In the genomic region with DNA sequence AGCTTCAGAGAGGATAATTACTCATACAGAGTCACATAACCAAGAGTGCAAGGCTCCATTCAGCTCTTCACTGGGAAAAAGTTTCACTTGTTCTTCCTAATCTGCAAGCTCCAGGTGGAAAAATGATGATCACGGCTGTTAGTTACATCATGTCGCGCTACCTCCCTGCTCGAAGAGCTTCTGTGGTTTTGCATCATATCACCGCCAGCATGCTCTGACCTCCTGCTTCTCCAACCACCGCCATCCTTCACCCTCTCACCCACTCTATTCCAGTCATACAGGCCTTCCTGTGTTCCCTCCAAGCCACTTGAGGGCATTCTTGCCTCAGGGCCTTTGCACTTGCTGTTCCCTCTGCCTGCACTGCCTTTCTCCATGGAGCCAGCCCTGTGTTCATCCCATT, we compare ENCODE assay signal across 30 cellular contexts. TPM values are rescaled to one million over a fixed set of nuclear protein-coding genes. Genes with fewer than 3 reads are reported as not detected.
DNase-seq lines count a peak whose midpoint lies in the region; ATAC-seq, FAIRE-seq and TF ChIP-seq lines count a peak whose summit lies in the region.
"Had no signal": no experiment of that assay in that cellular context is flagged by ENCODE, and none has a peak within 500 bp of the region (broad histone marks: within the 10 kb centered on the region; RNA-seq: fewer than 3 reads in every experiment).

No MANE protein-coding gene starts in this region.

- peak overlapping the region; percentile 95 for H3K27ac ChIP-seq in smooth muscle cell (ENCODE audit: low read depth)

- no peaks in the 10 kb centered on the region for H3K27me3 ChIP-seq in bronchial epithelial cell (ENCODE audit: control insufficient read depth, insufficient read depth, low read length)
- no peaks in the 10 kb centered on the region for H3K27me3 ChIP-seq in smooth muscle cell (ENCODE audit: low read depth)
- H3K27me3 ChIP-seq: BE2C had no signal

- H3K4me2 ChIP-seq in smooth muscle cell: no peak overlapping the region

- H3K4me3 ChIP-seq in NB4 (ENCODE audit: low read depth, low read length) (no peak overlapping the region), bronchial epithelial cell (ENCODE audit: low read depth, low read length) (no peak overlapping the region), smooth muscle cell (no peak overlapping the region)
- H3K4me3 ChIP-seq: GM12878 had no signal

- no peaks in the 10 kb centered on the region for H4K20me1 ChIP-seq in smooth muscle cell (ENCODE audit: low read depth)

- TF ChIP-seq CTCF in NB4 (IDR thresholded peaks at IDR 0.05; ENCODE audit: low read depth, low read length): no peak
- TF ChIP-seq CTCF in bronchial epithelial cell (IDR thresholded peaks at IDR 0.05; ENCODE audit: insufficient read depth, low read length, severe bottlenecking): no peak
- TF ChIP-seq CTCF in smooth muscle cell (IDR thresholded peaks at IDR 0.05; ENCODE audit: borderline replicate concordance, insufficient read depth, poor library complexity, severe bottlenecking): no peak

- H3F3A ChIP-seq in smooth muscle cell (ENCODE audit: low read depth): peaks cover 26% of the 10 kb centered on the region

- no peak for TF ChIP-seq POLR2A in NB4 (IDR thresholded peaks at IDR 0.05; ENCODE audit: extremely low read depth, insufficient read length)

- H3K4me1 ChIP-seq in smooth muscle cell (ENCODE audit: low read depth): peaks cover 17% of the 10 kb centered on the region
- H3K4me1 ChIP-seq: BE2C had no signal

- peaks cover 5% of the 10 kb centered on the region for H3K36me3 ChIP-seq in bronchial epithelial cell (ENCODE audit: control insufficient read depth, insufficient read depth, low read length)
- no peaks in the 10 kb centered on the region for H3K36me3 ChIP-seq in smooth muscle cell (ENCODE audit: low read depth)
- H3K36me3 ChIP-seq: BE2C had no signal

- DNase-seq in SIG-M5 treated with dmso at 0.1 percent for 504 hours (lab: John Stamatoyannopoulos, UW; ENCODE audit: unreplicated experiment): peak; percentile 67
- DNase-seq in SIG-M5 (lab: John Stamatoyannopoulos, UW): no peak
- peak; percentile 48 for DNase-seq in NB4 (ENCODE audit: low read depth)
- DNase-seq in bronchial epithelial cell (ENCODE audit: low read depth): no peak
- DNase-seq in smooth muscle cell (lab: John Stamatoyannopoulos, UW; ENCODE audit: unreplicated experiment): no peak
- DNase-seq in T-helper 2 cell: no peak
- DNase-seq in NCI-H82 treated with DMSO at 0.1 percent for 48 hours (lab: John Stamatoyannopoulos, UW; ENCODE audit: unreplicated experiment): no peak
- DNase-seq: 8988T; ACHN; BE2C; CD8-positive, alpha-beta memory T cell; DMS 273 treated with DMSO at 0.1 percent for 48 hours; DMS79; EL; GDM1; Karpas-422; NCI-H1092; NCI-H1436; NCI-H187 treated with DMSO at 0.1 percent for 48 hours; NCI-H2171 treated with DMSO at 0.1 percent for 48 hours; NCI-H345; NCI-H510A treated with DMSO at 0.1 percent for 48 hours; NCI-H748 treated with DMSO at 0.1 percent for 48 hours; PC-3; T-helper 1 cell had no signal

- no peaks in the 10 kb centered on the region for H3K9me3 ChIP-seq in smooth muscle cell (replicated peaks; ENCODE audit: low read depth)
- H3K9me3 ChIP-seq: BE2C had no signal

- no peak overlapping the region for H2AFZ ChIP-seq in smooth muscle cell (ENCODE audit: low read depth)

- peak; percentile 92 for FAIRE-seq in bronchial epithelial cell (lab: Jason Lieb, UNC)
- FAIRE-seq: GM12878, H1 had no signal

- 86% methylated on average over 6 of the region's 6 CpGs for WGBS in smooth muscle cell (ENCODE audit: low lambda C conversion rate)

- ATAC-seq in HG02623 (IDR thresholded peaks at IDR 0.05; ENCODE audit: unreplicated experiment): no peak
- ATAC-seq: GM12878, PC-3, Right ventricle myocardium inferior had no signal

- no peaks in the 10 kb centered on the region for H3K79me2 ChIP-seq in smooth muscle cell (ENCODE audit: low read depth)

- H3K9ac ChIP-seq in smooth muscle cell (ENCODE audit: low read depth): no peak overlapping the region

RNA-seq across cellular contexts. Expression of gene COL27A1, which starts 47.1 kb away (rescaled TPM):
- total RNA-seq in bronchial epithelial cell (1.3 and 2.2 TPM in 2 replicates), smooth muscle cell (18.1 and 20.7 TPM in 2 replicates)
- polyA plus RNA-seq in smooth muscle cell: 19.9 and 33.5 TPM in 2 replicates
- polyA plus RNA-seq: CD14-positive monocyte; CD8-positive, alpha-beta memory T cell; GM12878 had no signal

Comparison
In these comparisons a context has a peak if more than half of its experiments do, and no peak if none do; other contexts are left out.
1. DNase-seq: peak in SIG-M5 treated with dmso at 0.1 percent for 504 hours (single experiment) and NB4 (single experiment); none in SIG-M5 (single experiment), bronchial epithelial cell (single experiment), smooth muscle cell (single experiment), T-helper 2 cell (0 of 5) and NCI-H82 treated with DMSO at 0.1 percent for 48 hours (single experiment).